23 cellular contexts compared by ENCODE assay signal in the genomic region with DNA sequence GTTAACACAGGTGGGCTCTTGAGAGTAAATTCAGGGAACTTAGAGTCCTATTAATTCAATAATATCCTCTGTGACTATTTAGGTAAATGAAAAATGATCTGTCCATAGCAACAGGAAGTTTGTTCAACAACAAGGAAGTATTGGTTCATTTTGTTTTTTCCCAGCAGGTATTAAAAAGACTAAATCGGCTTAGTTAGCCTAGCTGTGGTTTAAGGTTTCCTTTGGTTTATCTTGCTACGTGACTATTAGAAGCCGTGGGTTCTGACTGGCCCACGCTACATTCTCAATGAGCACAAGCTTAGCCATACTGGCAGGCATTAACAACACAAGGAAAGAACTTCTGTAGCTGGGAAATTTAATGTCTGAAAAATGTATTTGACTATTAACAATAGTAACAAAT.
DNase-seq lines count a peak whose midpoint lies in the region; ATAC-seq and TF ChIP-seq lines count a peak whose summit lies in the region.
"Had no signal": no experiment of that assay in that cellular context is flagged by ENCODE, and none has a peak within 500 bp of the region (broad histone marks: within the 10 kb centered on the region; RNA-seq: fewer than 3 reads in every experiment).

No MANE protein-coding gene starts in this region.

- H3K27ac Mint-ChIP-seq in Calu3 (ENCODE audit: unreplicated experiment) (peak overlapping the region; percentile 92), progenitor cell of endocrine pancreas (no peak overlapping the region)
- H3K27ac Mint-ChIP-seq: activated CD4-positive, alpha-beta T cell treated with anti-CD3 and anti-CD28 coated beads for 36 hours; activated CD8-positive, alpha-beta memory T cell treated with anti-CD3 and anti-CD28 coated beads, Interleukin-2, amount 10 ng/mL, durations not matched to agents 7 days and 5 days; activated naive CD4-positive, alpha-beta T cell treated with anti-CD3 and anti-CD28 coated beads, Interleukin-2, amount 50 U/mL, for 24 hours; activated T-helper 1 cell treated with anti-CD3 and anti-CD28 coated beads, Interleukin-12 subunit alpha, Interleukin-12 subunit beta, Interleukin-2, Interleukin-4 antibody, amounts not matched to agents 30 ng/mL and 10 ng/mL and 1 ng/mL, durations not matched to agents 14 hours and 24 hours and 36 hours; effector memory CD8-positive, alpha-beta T cell; natural killer cell treated with Interleukin-12 subunit alpha and Interleukin-12 subunit beta and Interleukin-15 and Interleukin-18, amount 100 ng/mL, for 72 hours; stimulated activated naive B cell treated with anti-CD40 and anti-IgM and Interleukin-4, amounts not matched to agents 10 μg/mL and 1 μg/mL and 100 μg/mL, for 72 hours had no signal

- H3K27me3 Mint-ChIP-seq in Calu3 (ENCODE audit: unreplicated experiment), result no peaks in the 10 kb centered on the region
- no peaks in the 10 kb centered on the region for H3K27me3 Mint-ChIP-seq in progenitor cell of endocrine pancreas
- H3K27me3 Mint-ChIP-seq: activated CD4-positive, alpha-beta T cell treated with anti-CD3 and anti-CD28 coated beads for 36 hours; activated CD8-positive, alpha-beta memory T cell treated with anti-CD3 and anti-CD28 coated beads, Interleukin-2, amount 10 ng/mL, durations not matched to agents 7 days and 5 days; activated naive CD4-positive, alpha-beta T cell treated with anti-CD3 and anti-CD28 coated beads, Interleukin-2, amount 50 U/mL, for 24 hours; effector memory CD8-positive, alpha-beta T cell had no signal

- H3K4me3 Mint-ChIP-seq in Calu3 (ENCODE audit: low read depth, unreplicated experiment) (no peak overlapping the region), progenitor cell of endocrine pancreas (ENCODE audit: low read depth) (no peak overlapping the region)
- H3K4me3 Mint-ChIP-seq: activated CD4-positive, alpha-beta T cell treated with anti-CD3 and anti-CD28 coated beads for 36 hours; activated CD8-positive, alpha-beta memory T cell treated with anti-CD3 and anti-CD28 coated beads, Interleukin-2, amount 10 ng/mL, durations not matched to agents 7 days and 5 days; activated naive CD4-positive, alpha-beta T cell treated with anti-CD3 and anti-CD28 coated beads, Interleukin-2, amount 50 U/mL, for 24 hours; activated T-helper 1 cell treated with anti-CD3 and anti-CD28 coated beads, Interleukin-12 subunit alpha, Interleukin-12 subunit beta, Interleukin-2, Interleukin-4 antibody, amounts not matched to agents 30 ng/mL and 10 ng/mL and 1 ng/mL, durations not matched to agents 14 hours and 24 hours and 36 hours; effector memory CD8-positive, alpha-beta T cell; natural killer cell treated with Interleukin-12 subunit alpha and Interleukin-12 subunit beta and Interleukin-15 and Interleukin-18, amount 100 ng/mL, for 72 hours; stimulated activated naive B cell treated with anti-CD40 and anti-IgM and Interleukin-4, amounts not matched to agents 10 μg/mL and 1 μg/mL and 100 μg/mL, for 72 hours had no signal

- no peak for TF ChIP-seq CTCF in Calu3 (IDR thresholded peaks at IDR 0.05; ENCODE audit: unreplicated experiment)
- no peak for TF ChIP-seq CTCF in progenitor cell of endocrine pancreas (IDR thresholded peaks at IDR 0.05; ENCODE audit: unreplicated experiment)

- CTCF ChIA-PET in Calu3 (lab: Charles Lee), result interaction anchor here (1.0 kb wide), 1 partner anchor 101 kb away, joined by 3 read pairs; no protein-coding TSS in a partner anchor

- H3K36me3 Mint-ChIP-seq in Calu3 (ENCODE audit: insufficient read depth, unreplicated experiment) (no peaks in the 10 kb centered on the region), progenitor cell of endocrine pancreas (ENCODE audit: insufficient read depth) (no peaks in the 10 kb centered on the region)
- H3K36me3 Mint-ChIP-seq: activated CD8-positive, alpha-beta memory T cell treated with anti-CD3 and anti-CD28 coated beads, Interleukin-2, amount 10 ng/mL, durations not matched to agents 7 days and 5 days; activated naive CD4-positive, alpha-beta T cell treated with anti-CD3 and anti-CD28 coated beads, Interleukin-2, amount 50 U/mL, for 24 hours; natural killer cell treated with Interleukin-12 subunit alpha and Interleukin-12 subunit beta and Interleukin-15 and Interleukin-18, amount 100 ng/mL, for 72 hours; stimulated activated naive B cell treated with anti-CD40 and anti-IgM and Interleukin-4, amounts not matched to agents 10 μg/mL and 1 μg/mL and 100 μg/mL, for 72 hours had no signal

- peak overlapping the region; percentile 54 for H3K27ac ChIP-seq in epithelial cell of prostate
- H3K27ac ChIP-seq: parathyroid adenoma, thoracic aorta had no signal

- H3K9me3 Mint-ChIP-seq in Calu3 (ENCODE audit: low read depth, unreplicated experiment) (no peaks in the 10 kb centered on the region), progenitor cell of endocrine pancreas (ENCODE audit: low read depth) (no peaks in the 10 kb centered on the region)
- H3K9me3 Mint-ChIP-seq: activated naive CD4-positive, alpha-beta T cell treated with anti-CD3 and anti-CD28 coated beads, Interleukin-2, amount 50 U/mL, for 24 hours; activated T-helper 1 cell treated with anti-CD3 and anti-CD28 coated beads, Interleukin-12 subunit alpha, Interleukin-12 subunit beta, Interleukin-2, Interleukin-4 antibody, amounts not matched to agents 30 ng/mL and 10 ng/mL and 1 ng/mL, durations not matched to agents 14 hours and 24 hours and 36 hours; effector memory CD8-positive, alpha-beta T cell; stimulated activated naive B cell treated with anti-CD40 and anti-IgM and Interleukin-4, amounts not matched to agents 10 μg/mL and 1 μg/mL and 100 μg/mL, for 72 hours had no signal

- BruUV-seq in Calu3 (replicated peaks; lab: Mats Ljungman, UMichigan), result no TSS peak

- ATAC-seq in GM19324 (IDR thresholded peaks at IDR 0.05; ENCODE audit: low FRiP score, unreplicated experiment), result no peak
- ATAC-seq: activated CD4-positive, alpha-beta T cell treated with anti-CD3 and anti-CD28 coated beads for 36 hours; activated CD8-positive, alpha-beta memory T cell treated with anti-CD3 and anti-CD28 coated beads, Interleukin-2, amount 10 ng/mL, durations not matched to agents 7 days and 5 days; effector memory CD8-positive, alpha-beta T cell; natural killer cell treated with Interleukin-12 subunit alpha and Interleukin-12 subunit beta and Interleukin-15 and Interleukin-18, amount 100 ng/mL, for 72 hours; stimulated activated naive B cell treated with anti-CD40 and anti-IgM and Interleukin-4, amounts not matched to agents 10 μg/mL and 1 μg/mL and 100 μg/mL, for 72 hours had no signal

- DNase-seq in Calu3, result peak; percentile 26
- DNase-seq in LHCN-M2 (ENCODE audit: low read depth), result peak; percentile 6
- peak; percentile 76 for DNase-seq in NCI-H2196 treated with DMSO at 0.1 percent for 48 hours (lab: John Stamatoyannopoulos, UW; ENCODE audit: unreplicated experiment)
- DNase-seq in epithelial cell of prostate (ENCODE audit: low read depth, low spot score), result peak; percentile 45
- no peak for DNase-seq in SKM-1 treated with dmso at 0.1 percent for 144 hours (lab: John Stamatoyannopoulos, UW; ENCODE audit: unreplicated experiment)
- DNase-seq in Ammon's horn (ENCODE audit: low spot score), result no peak
- no peak for DNase-seq in progenitor cell of endocrine pancreas (ENCODE audit: low spot score, unreplicated experiment)
- DNase-seq: activated CD4-positive, alpha-beta T cell treated with anti-CD3 and anti-CD28 coated beads for 36 hours; activated CD8-positive, alpha-beta memory T cell treated with anti-CD3 and anti-CD28 coated beads, Interleukin-2, amount 10 ng/mL, durations not matched to agents 7 days and 5 days; DMS79 treated with DMSO at 0.1 percent for 48 hours; effector memory CD8-positive, alpha-beta T cell; glutamatergic neuron; KBM-7; NCI-H345; Right ventricle myocardium superior; stimulated activated CD4-positive, alpha-beta T cell treated with anti-CD3 and anti-CD28 coated beads, Interleukin-2, amount 100 ng/mL, for 24 hours; stimulated activated naive B cell treated with anti-CD40 and anti-IgM and Interleukin-4, amounts not matched to agents 10 μg/mL and 1 μg/mL and 100 μg/mL, for 72 hours had no signal

- intact Hi-C loops in Calu3 (cut with micrococcal nuclease; ENCODE audit: unreplicated experiment), result loop anchor here (5.0 kb wide), 1 partner anchor 55 kb away; no protein-coding TSS in a partner anchor

- H3K4me1 Mint-ChIP-seq in Calu3 (ENCODE audit: low read depth, unreplicated experiment) (peaks cover 50% of the 10 kb centered on the region), progenitor cell of endocrine pancreas (ENCODE audit: low read depth) (peaks cover 11% of the 10 kb centered on the region)
- H3K4me1 Mint-ChIP-seq: activated CD4-positive, alpha-beta T cell treated with anti-CD3 and anti-CD28 coated beads for 36 hours; activated CD8-positive, alpha-beta memory T cell treated with anti-CD3 and anti-CD28 coated beads, Interleukin-2, amount 10 ng/mL, durations not matched to agents 7 days and 5 days; activated naive CD4-positive, alpha-beta T cell treated with anti-CD3 and anti-CD28 coated beads, Interleukin-2, amount 50 U/mL, for 24 hours had no signal

Comparison
In these comparisons a context has a peak if more than half of its experiments do, and no peak if none do; other contexts are left out.
1. DNase-seq: peak in Calu3 (single experiment), LHCN-M2 (single experiment), NCI-H2196 treated with DMSO at 0.1 percent for 48 hours (single experiment) and epithelial cell of prostate (single experiment); none in SKM-1 treated with dmso at 0.1 percent for 144 hours (single experiment), Ammon's horn (single experiment) and progenitor cell of endocrine pancreas (single experiment).